ENCODE assay signal across 9 cellular contexts in the genomic region with DNA sequence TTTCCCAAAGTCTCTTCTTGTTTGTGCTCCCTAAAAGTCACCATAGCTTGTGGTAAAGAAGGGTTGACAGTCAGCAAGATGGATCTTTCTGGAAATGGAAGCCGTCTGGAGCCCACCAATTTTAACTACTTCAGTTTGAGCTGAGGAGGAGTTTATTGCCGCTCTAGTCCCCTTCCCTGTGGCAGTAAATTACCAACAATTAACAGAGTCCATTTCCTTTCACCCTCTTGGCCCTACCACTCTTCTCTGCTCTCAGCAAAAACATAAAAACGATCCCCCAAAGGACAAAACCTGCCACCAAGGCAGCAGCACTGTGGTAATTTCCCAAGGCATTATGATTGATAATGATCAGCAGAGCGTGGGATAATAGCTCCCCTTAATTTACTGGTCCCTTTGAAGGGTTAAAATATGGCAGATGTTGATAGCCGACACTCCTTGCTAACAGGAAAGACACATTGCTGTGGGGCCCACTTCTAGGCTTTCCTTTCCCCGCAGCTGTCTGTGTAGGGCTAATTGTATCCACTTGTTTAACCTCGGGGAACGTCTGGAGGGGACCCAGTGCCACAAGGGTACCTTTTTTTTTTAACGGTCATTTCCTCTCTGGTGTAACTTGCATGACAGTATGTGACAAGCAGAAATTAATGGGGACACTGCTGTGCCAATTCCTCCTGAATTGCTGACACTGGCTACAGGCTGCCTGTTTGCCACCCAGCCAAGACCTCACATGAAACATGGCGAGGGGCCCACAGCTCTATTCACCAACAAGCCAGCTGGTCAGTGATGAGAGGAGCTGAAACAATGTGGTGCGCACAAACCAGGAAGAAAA.
DNase-seq lines count a peak whose midpoint lies in the region; ATAC-seq lines count a peak whose summit lies in the region.
"Had no signal": no experiment of that assay in that cellular context is flagged by ENCODE, and none has a peak within 500 bp of the region (broad histone marks: within the 10 kb centered on the region; RNA-seq: fewer than 3 reads in every experiment).

No MANE protein-coding gene starts in this region.

- H3K27ac Mint-ChIP-seq in activated T-helper 17 cell treated with anti-CD3 and anti-CD28 coated beads, Interleukin-2, amount 50 U/mL, for 72 hours: peak overlapping the region; percentile 80
- peak overlapping the region in 6 of 10 donors; percentile 1 to 61 (median 12) for H3K27ac Mint-ChIP-seq in naive thymus-derived CD8-positive, alpha-beta T cell

- peaks cover 92% of the 10 kb centered on the region for H3K36me3 Mint-ChIP-seq in activated T-helper 17 cell treated with anti-CD3 and anti-CD28 coated beads, Interleukin-2, amount 50 U/mL, for 72 hours (ENCODE audit: low read depth)
- H3K36me3 Mint-ChIP-seq in naive thymus-derived CD8-positive, alpha-beta T cell: peaks cover 4 to 20% (median 19%) of the 10 kb centered on the region in 3 donors

- H3K4me3 ChIP-seq in MG63 (no peak overlapping the region), H7 (ENCODE audit: insufficient read depth, low read depth, low read length) (no peak overlapping the region)
- H3K4me3 ChIP-seq: upper lobe of right lung had no signal

- H3K9me3 Mint-ChIP-seq in activated T-helper 17 cell treated with anti-CD3 and anti-CD28 coated beads, Interleukin-2, amount 50 U/mL, for 72 hours: no peaks in the 10 kb centered on the region
- H3K9me3 Mint-ChIP-seq in naive thymus-derived CD8-positive, alpha-beta T cell: no peaks in the 10 kb centered on the region

- DNase-seq in Daoy (ENCODE audit: low read depth) (peak; percentile 34), MG63 (peak; percentile 42), DMS53 (lab: John Stamatoyannopoulos, UW) (no peak), HT-29 (ENCODE audit: low spot score) (no peak), H7 (no peak)
- DNase-seq in naive thymus-derived CD8-positive, alpha-beta T cell: no peak
- DNase-seq: upper lobe of right lung had no signal

- H3K27me3 Mint-ChIP-seq in activated T-helper 17 cell treated with anti-CD3 and anti-CD28 coated beads, Interleukin-2, amount 50 U/mL, for 72 hours: no peaks in the 10 kb centered on the region
- no peaks in the 10 kb centered on the region for H3K27me3 Mint-ChIP-seq in naive thymus-derived CD8-positive, alpha-beta T cell

- POLR2A ChIA-PET in naive thymus-derived CD8-positive, alpha-beta T cell (lab: Charles Lee): no interaction called here

- no peaks in the 10 kb centered on the region; the same call in 1 of the 2 replicates for H3K9me3 ChIP-seq in MG63
- H3K9me3 ChIP-seq: upper lobe of right lung had no signal

- H3K36me3 ChIP-seq in MG63 (peaks cover 27% of the 10 kb centered on the region), H7 (replicated peaks; ENCODE audit: control insufficient read depth, insufficient read depth, low read length) (no peaks in the 10 kb centered on the region)
- H3K36me3 ChIP-seq: upper lobe of right lung had no signal

- peak overlapping the region; percentile 18 for H3K4me3 Mint-ChIP-seq in activated T-helper 17 cell treated with anti-CD3 and anti-CD28 coated beads, Interleukin-2, amount 50 U/mL, for 72 hours
- H3K4me3 Mint-ChIP-seq in naive thymus-derived CD8-positive, alpha-beta T cell: peak overlapping the region in 3 of 10 donors; percentile 0 to 29 (median 13)

- ATAC-seq in activated T-helper 17 cell treated with anti-CD3 and anti-CD28 coated beads, Interleukin-2, amount 50 U/mL, for 72 hours (replicated peaks): no peak
- ATAC-seq in naive thymus-derived CD8-positive, alpha-beta T cell: no peak
- ATAC-seq in HG03159 (IDR thresholded peaks at IDR 0.05; ENCODE audit: unreplicated experiment): no peak
- ATAC-seq: upper lobe of right lung had no signal

- no peaks in the 10 kb centered on the region for H3K27me3 ChIP-seq in MG63
- no peaks in the 10 kb centered on the region for H3K27me3 ChIP-seq in H7 (ENCODE audit: control insufficient read depth, insufficient read depth, low read length)
- H3K27me3 ChIP-seq: upper lobe of right lung had no signal

- peaks cover 33% of the 10 kb centered on the region for H3K4me1 Mint-ChIP-seq in activated T-helper 17 cell treated with anti-CD3 and anti-CD28 coated beads, Interleukin-2, amount 50 U/mL, for 72 hours
- H3K4me1 Mint-ChIP-seq in naive thymus-derived CD8-positive, alpha-beta T cell: peaks cover 6 to 51% (median 15%) of the 10 kb centered on the region in 4 donors

Comparison
In these comparisons a context has a peak if more than half of its experiments do, and no peak if none do; other contexts are left out.
1. DNase-seq: peak in Daoy (single experiment) and MG63 (single experiment); none in naive thymus-derived CD8-positive, alpha-beta T cell (0 of 10), DMS53 (single experiment), HT-29 (single experiment) and H7 (single experiment).